Comparison of ENCODE assay signal across 18 cellular contexts in the genomic region with DNA sequence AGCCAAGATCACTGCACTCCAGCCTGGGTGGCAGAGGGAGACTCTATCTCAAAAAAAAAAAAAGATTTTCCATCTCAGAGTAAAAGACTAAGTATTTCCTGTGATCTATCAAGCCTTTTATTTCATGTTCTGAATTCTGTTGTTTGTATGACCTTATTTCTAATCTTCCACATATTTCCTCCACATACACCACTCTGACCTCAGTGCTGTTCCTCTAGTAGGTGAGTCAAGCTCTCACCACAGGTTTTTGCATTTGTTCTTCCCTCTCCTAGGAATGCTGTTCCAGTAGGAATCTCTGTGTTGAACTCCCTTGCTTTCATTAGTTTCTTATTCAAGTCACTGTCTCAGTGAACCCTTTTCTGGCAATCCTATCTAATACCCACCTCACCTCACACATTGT.
"Had no signal": no experiment of that assay in that cellular context is flagged by ENCODE, and none has a peak within 500 bp of the region (broad histone marks: within the 10 kb centered on the region; RNA-seq: fewer than 3 reads in every experiment).

No MANE protein-coding gene starts in this region.

- H3K4me3 ChIP-seq: coronary artery, gastrocnemius medialis, left lung, right atrium auricular region, tibial artery had no signal

- H3K27ac ChIP-seq: coronary artery, gastrocnemius medialis, left lung, neutrophil, right atrium auricular region, tibial artery had no signal

- H3K27ac Mint-ChIP-seq: natural killer cell had no signal

- H3K36me3 ChIP-seq: gastrocnemius medialis, left lung, neutrophil, right atrium auricular region had no signal

- DNase-seq: activated CD4-positive, alpha-beta T cell treated with anti-CD3 and anti-CD28 coated beads, Interleukin-2, amount 50 U/mL, for 1 hour; activated naive CD4-positive, alpha-beta T cell; aorta; central memory CD4-positive, alpha-beta T cell; gastrocnemius medialis; left lung; natural killer cell; posterior cingulate gyrus; small intestine; stimulated activated CD4-positive, alpha-beta T cell treated with anti-CD3 and anti-CD28 coated beads, Interleukin-4, amount 100 ng/mL, for 24 hours; stimulated activated naive CD4-positive, alpha-beta T cell; SW 1271; tibial artery had no signal

- H3K9me3 Mint-ChIP-seq: natural killer cell had no signal

- H3K27me3 ChIP-seq: gastrocnemius medialis, left lung, neutrophil, right atrium auricular region, tibial artery had no signal

- H3K9me3 ChIP-seq: gastrocnemius medialis, left lung, neutrophil, right atrium auricular region had no signal

- FAIRE-seq: keratinocyte, small intestine, urothelium cell line had no signal

- H3K4me1 ChIP-seq: gastrocnemius medialis, left lung, right atrium auricular region, tibial artery had no signal

- H3K4me3 Mint-ChIP-seq: natural killer cell had no signal

- ATAC-seq: gastrocnemius medialis, left lung, natural killer cell had no signal

- H3K36me3 Mint-ChIP-seq: natural killer cell had no signal
